In the genomic region with DNA sequence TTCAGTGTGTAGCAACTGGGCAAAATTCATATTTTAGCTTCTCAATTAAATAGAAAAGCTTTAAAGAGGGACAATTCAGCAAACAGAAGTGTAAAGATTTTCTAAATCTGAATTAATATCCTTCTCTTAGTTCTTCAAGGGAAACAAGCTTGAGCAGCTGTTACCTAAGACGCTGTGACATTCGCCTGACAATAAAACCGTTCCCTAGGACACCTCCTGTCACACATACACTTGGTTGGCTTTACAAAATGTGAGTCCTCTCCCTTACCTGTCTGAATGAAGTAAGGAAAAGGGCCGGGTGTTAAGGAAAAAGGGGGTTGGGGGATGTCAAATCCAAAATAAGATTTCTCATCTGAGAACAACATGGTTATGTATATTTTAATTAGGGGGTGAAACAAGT, we compare ENCODE assay signal across 8 cellular contexts. TPM values are rescaled to one million over a fixed set of nuclear protein-coding genes. Genes with fewer than 3 reads are reported as not detected.
DNase-seq lines count a peak whose midpoint lies in the region; ATAC-seq and TF ChIP-seq lines count a peak whose summit lies in the region.

No MANE protein-coding gene starts in this region.

- H3K27me3 ChIP-seq in HL-60 (ENCODE audit: insufficient read depth, poor library complexity, severe bottlenecking): no peaks in the 10 kb centered on the region

- intact Hi-C loops in MCF 10A (cut with micrococcal nuclease): no loop called here

- CTCF ChIA-PET in MCF 10A (lab: Yijun Ruan, JAX): interaction anchor here (0.6 to 2.4 kb wide), 15 partner anchors 9 to 405 kb away, joined by 3 to 18 read pairs (median 4); partner anchors contain the start of gene CEP68

- no TSS peak for BruUV-seq in MCF 10A (replicated peaks; lab: Mats Ljungman, UMichigan)

- DNase-seq in AML-193 (lab: John Stamatoyannopoulos, UW) (peak; percentile 27 to 31), HL-60 (ENCODE audit: low read depth in 1 of 2, low spot score in 1 of 2) (no peak), MCF 10A (ENCODE audit: unreplicated experiment) (no peak), neural crest cell (ENCODE audit: low read depth, low spot score) (no peak), foreskin melanocyte (no peak), GDM1 (lab: John Stamatoyannopoulos, UW) (no peak), OCI-M2 (lab: John Stamatoyannopoulos, UW; ENCODE audit: unreplicated experiment) (no peak)

- H3K27ac Mint-ChIP-seq in MCF 10A (ENCODE audit: low read depth, unreplicated experiment) (peak overlapping the region; percentile 89), neural crest cell (ENCODE audit: unreplicated experiment) (no peak overlapping the region)

- H3K4me3 Mint-ChIP-seq in MCF 10A (ENCODE audit: unreplicated experiment) (peak overlapping the region; percentile 77), neural crest cell (peak overlapping the region; percentile 89)

- H3K27me3 Mint-ChIP-seq in MCF 10A (ENCODE audit: insufficient read depth, unreplicated experiment): no peaks in the 10 kb centered on the region
- H3K27me3 Mint-ChIP-seq in neural crest cell (ENCODE audit: low read depth): no peaks in the 10 kb centered on the region

- no peaks in the 10 kb centered on the region for H3K36me3 Mint-ChIP-seq in MCF 10A (ENCODE audit: insufficient read depth, unreplicated experiment)
- no peaks in the 10 kb centered on the region for H3K36me3 Mint-ChIP-seq in neural crest cell (ENCODE audit: low read depth)

- no peak for ATAC-seq in HG03354 (IDR thresholded peaks at IDR 0.05; ENCODE audit: poor library complexity, severe bottlenecking, unreplicated experiment)

- H3K27ac ChIP-seq in HL-60 (replicated peaks): peak overlapping the region; percentile 98

- POLR2A ChIA-PET in MCF 10A (lab: Yijun Ruan, JAX): interaction anchor here (1.0 to 17.8 kb wide), 18 partner anchors 11 to 477 kb away, joined by 3 to 724 read pairs (median 18); partner anchors contain the start of genes AFTPH, CEP68 and RAB1A

- TF ChIP-seq CTCF in HL-60 (IDR thresholded peaks at IDR 0.05; ENCODE audit: insufficient read depth, low read length) (no peak), MCF 10A (IDR thresholded peaks at IDR 0.05; ENCODE audit: unreplicated experiment) (no peak), neural crest cell (conservative IDR thresholded peaks at IDR 0.05) (no peak)

- peak overlapping the region; percentile 74; the same call in 1 of the 2 replicates for H3K4me3 ChIP-seq in HL-60 (replicated peaks; ENCODE audit: insufficient read depth, low read length)

- H3K4me1 Mint-ChIP-seq in MCF 10A (ENCODE audit: insufficient read depth, unreplicated experiment): peaks cover 32% of the 10 kb centered on the region
- H3K4me1 Mint-ChIP-seq in neural crest cell: peaks cover 60% of the 10 kb centered on the region

- H3K9me3 Mint-ChIP-seq in MCF 10A (ENCODE audit: unreplicated experiment): no peaks in the 10 kb centered on the region
- H3K9me3 Mint-ChIP-seq in neural crest cell: no peaks in the 10 kb centered on the region

RNA-seq across cellular contexts. Expression of gene SERTAD2, which starts 2.1 kb away (rescaled TPM):
- total RNA-seq in MCF 10A (2022) (15.0 and 21.6 TPM in 2 replicates), neural crest cell (16.8 and 18.6 TPM in 2 replicates)

Comparison
In these comparisons a context has a peak if more than half of its experiments do, and no peak if none do; other contexts are left out.
1. DNase-seq: peak in AML-193 (2 of 2); none in HL-60 (0 of 2), MCF 10A (single experiment), neural crest cell (single experiment), foreskin melanocyte (single experiment), GDM1 (single experiment) and OCI-M2 (single experiment).